32 cellular contexts compared by ENCODE assay signal in the genomic region with DNA sequence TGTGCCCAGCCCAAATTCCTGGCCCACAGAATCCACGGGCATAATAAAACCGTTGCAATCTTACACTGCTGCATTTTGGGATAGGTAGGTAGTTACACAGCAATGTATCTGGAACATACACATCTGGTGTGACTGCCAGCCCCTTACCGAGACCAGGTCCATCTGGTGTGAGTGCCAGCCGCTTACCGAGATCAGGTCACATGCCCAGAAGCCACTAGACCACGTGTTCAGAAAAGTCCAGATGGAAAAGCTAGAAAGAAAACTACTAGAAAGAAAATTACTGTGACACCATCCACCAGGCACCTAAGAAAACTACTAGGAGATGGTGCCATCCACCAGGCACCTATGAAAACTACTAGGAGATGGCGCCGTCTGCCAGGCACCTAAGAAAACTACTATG. TPM values are rescaled to one million over a fixed set of nuclear protein-coding genes. Genes with fewer than 3 reads are reported as not detected.
DNase-seq lines count a peak whose midpoint lies in the region; ATAC-seq and TF ChIP-seq lines count a peak whose summit lies in the region.
"Had no signal": no experiment of that assay in that cellular context is flagged by ENCODE, and none has a peak within 500 bp of the region (broad histone marks: within the 10 kb centered on the region; RNA-seq: fewer than 3 reads in every experiment).

No MANE protein-coding gene starts in this region.

- no peaks in the 10 kb centered on the region for H3K9me2 ChIP-seq in OCI-LY7 (ENCODE audit: insufficient read depth, low read length)

- H2AFZ ChIP-seq in H9 (ENCODE audit: low read length): no peak overlapping the region
- H2AFZ ChIP-seq in OCI-LY7 (ENCODE audit: low read length): no peak overlapping the region
- H2AFZ ChIP-seq: hepatocyte, parathyroid adenoma had no signal

- no peak overlapping the region for H2BK20ac ChIP-seq in H9 (ENCODE audit: low read depth, low read length, poor library complexity, severe bottlenecking)

- no peaks in the 10 kb centered on the region for H3K79me1 ChIP-seq in H9 (ENCODE audit: insufficient read depth, low read depth, low read length, poor library complexity, severe bottlenecking)

- H3K23me2 ChIP-seq in H9 (ENCODE audit: insufficient read length, low read depth, low read length, poor library complexity, severe bottlenecking): no peaks in the 10 kb centered on the region

- H4K5ac ChIP-seq in H9 (ENCODE audit: insufficient read length, low read depth, low read length): no peak overlapping the region

- H2AK5ac ChIP-seq in H9 (ENCODE audit: insufficient read length, low read length): no peak overlapping the region

- peak overlapping the region; percentile 66 for H3K27ac Mint-ChIP-seq in activated naive CD4-positive, alpha-beta T cell treated with anti-CD3 and anti-CD28 coated beads, Interleukin-2, amount 50 U/mL, for 24 hours
- H3K27ac Mint-ChIP-seq in activated naive CD4-positive, alpha-beta T cell treated with anti-CD3 and anti-CD28 coated beads for 36 hours: no peak overlapping the region
- H3K27ac Mint-ChIP-seq in H9: no peak overlapping the region
- peak overlapping the region; percentile 89 to 95 (median 92) for H3K27ac Mint-ChIP-seq in immature natural killer cell
- H3K27ac Mint-ChIP-seq: HFFc6 had no signal

- no peak overlapping the region for H3K4ac ChIP-seq in H9 (ENCODE audit: low read depth, low read length)

- no peak overlapping the region for H2BK120ac ChIP-seq in H9 (ENCODE audit: low read depth, low read length, poor library complexity, severe bottlenecking)

- H3K79me2 ChIP-seq in H9 (ENCODE audit: insufficient read depth, low read length): no peaks in the 10 kb centered on the region
- H3K79me2 ChIP-seq in OCI-LY7 (ENCODE audit: insufficient read depth, low read depth, low read length): no peaks in the 10 kb centered on the region
- H3K79me2 ChIP-seq: hepatocyte, parathyroid adenoma had no signal

- no peak overlapping the region for H2BK12ac ChIP-seq in H9 (ENCODE audit: insufficient read length, low read depth, low read length)

- H4K91ac ChIP-seq in H9 (ENCODE audit: insufficient read length, low read depth, low read length): no peak overlapping the region

- H3K4me1 ChIP-seq in H9 (ENCODE audit: insufficient read depth, low read length) (no peaks in the 10 kb centered on the region), OCI-LY7 (ENCODE audit: insufficient read depth, low read length, poor library complexity, severe bottlenecking) (no peaks in the 10 kb centered on the region)
- H3K4me1 ChIP-seq: colonic mucosa, parathyroid adenoma, SJCRH30, thyroid gland, uterus had no signal

- CTCF ChIA-PET in activated naive CD4-positive, alpha-beta T cell treated with anti-CD3 and anti-CD28 coated beads for 36 hours (lab: Charles Lee): interaction anchor here (1.2 kb wide), 1 partner anchor 52 kb away, joined by 4 read pairs; no protein-coding TSS in a partner anchor
- CTCF ChIA-PET in OCI-LY7 (lab: Charles Lee; ENCODE audit: unreplicated experiment): no interaction called here

- H2BK5ac ChIP-seq in H9 (ENCODE audit: insufficient read length, low read length): no peak overlapping the region

- H3K18ac ChIP-seq in H9 (ENCODE audit: insufficient read length, low read depth, low read length): no peak overlapping the region

- H2BK15ac ChIP-seq in H9 (ENCODE audit: low read depth, low read length): no peak overlapping the region

- H4K8ac ChIP-seq in H9 (replicated peaks; ENCODE audit: insufficient read length, low read depth, low read length): no peak overlapping the region

- H3K4me3 ChIP-seq in OCI-LY7 (ENCODE audit: low read depth, low read length, poor library complexity, severe bottlenecking): no peak overlapping the region
- H3K4me3 ChIP-seq: BLaER1, cardiac muscle cell, colonic mucosa, hepatocyte, K562, lung, SJCRH30, thyroid gland, uterus had no signal

- peaks cover 92% of the 10 kb centered on the region for H3K4me1 Mint-ChIP-seq in activated naive CD4-positive, alpha-beta T cell treated with anti-CD3 and anti-CD28 coated beads, Interleukin-2, amount 50 U/mL, for 24 hours
- H3K4me1 Mint-ChIP-seq in activated naive CD4-positive, alpha-beta T cell treated with anti-CD3 and anti-CD28 coated beads for 36 hours (ENCODE audit: low read depth): peaks cover 76% of the 10 kb centered on the region
- H3K4me1 Mint-ChIP-seq in H9 (peaks cover under 1 to 3% of the 10 kb centered on the region in 2 experiments; a peak in 3 of 4 replicates), immature natural killer cell (peaks cover 78 to 93% of the 10 kb centered on the region in 2 donors)

- no peak overlapping the region for H3K14ac ChIP-seq in H9 (ENCODE audit: insufficient read depth, low read length)

- H4K20me1 ChIP-seq in H9 (ENCODE audit: control insufficient read depth, insufficient read depth, insufficient read length) (no peaks in the 10 kb centered on the region), OCI-LY7 (ENCODE audit: insufficient read depth, low read length) (no peaks in the 10 kb centered on the region)

- H3K9ac ChIP-seq in H9 (ENCODE audit: extremely low read depth, insufficient read length, low read length): no peak overlapping the region
- H3K9ac ChIP-seq: BLaER1, parathyroid adenoma had no signal

- H3K27ac ChIP-seq in H9 (ENCODE audit: insufficient read length, low read depth, low read length) (no peak overlapping the region), OCI-LY7 (ENCODE audit: low read depth, low read length, poor library complexity, severe bottlenecking) (no peak overlapping the region)
- H3K27ac ChIP-seq: BLaER1, cardiac muscle cell, colonic mucosa, epithelial cell of prostate, hepatocyte, parathyroid adenoma, SJCRH30, thyroid gland, uterus, WERI-Rb-1 had no signal

- peaks cover 24% of the 10 kb centered on the region for H3K36me3 Mint-ChIP-seq in activated naive CD4-positive, alpha-beta T cell treated with anti-CD3 and anti-CD28 coated beads, Interleukin-2, amount 50 U/mL, for 24 hours
- H3K36me3 Mint-ChIP-seq in activated naive CD4-positive, alpha-beta T cell treated with anti-CD3 and anti-CD28 coated beads for 36 hours (ENCODE audit: low read depth): peaks cover 23% of the 10 kb centered on the region
- H3K36me3 Mint-ChIP-seq in H9 (ENCODE audit: insufficient read depth in 1 of 3, low read depth in 3 of 3): no peaks in the 10 kb centered on the region; a peak in 2 of 7 replicates
- H3K36me3 Mint-ChIP-seq in immature natural killer cell: peaks cover 9 to 36% (median 16%) of the 10 kb centered on the region in 3 donors

- no peak overlapping the region for H3K56ac ChIP-seq in H9 (ENCODE audit: insufficient read length, low read depth, low read length)

- no peak overlapping the region for H3K23ac ChIP-seq in H9 (ENCODE audit: insufficient read length, low read depth, low read length)

- H3K27me3 Mint-ChIP-seq in activated naive CD4-positive, alpha-beta T cell treated with anti-CD3 and anti-CD28 coated beads, Interleukin-2, amount 50 U/mL, for 24 hours: no peaks in the 10 kb centered on the region
- no peaks in the 10 kb centered on the region for H3K27me3 Mint-ChIP-seq in activated naive CD4-positive, alpha-beta T cell treated with anti-CD3 and anti-CD28 coated beads for 36 hours (ENCODE audit: low read depth)
- H3K27me3 Mint-ChIP-seq in H9 (ENCODE audit: low read depth) (peaks cover 20% of the 10 kb centered on the region), immature natural killer cell (ENCODE audit: low read depth in 3 of 3) (peaks cover 0 to 7% (median 2%) of the 10 kb centered on the region in 3 donors)

- ATAC-seq in HG02973 (IDR thresholded peaks at IDR 0.05; ENCODE audit: unreplicated experiment): no peak
- no peak for ATAC-seq in HG03520 (IDR thresholded peaks at IDR 0.05; ENCODE audit: unreplicated experiment)
- ATAC-seq: activated naive CD4-positive, alpha-beta T cell treated with anti-CD3 and anti-CD28 coated beads, Interleukin-2, amount 50 U/mL, for 72 hours; K562 had no signal

- no peak for DNase-seq in activated naive CD4-positive, alpha-beta T cell treated with anti-CD3 and anti-CD28 coated beads for 36 hours
- peak; percentile 22 for DNase-seq in H9
- DNase-seq in immature natural killer cell: no peak
- no peak for DNase-seq in OCI-LY7 (ENCODE audit: low spot score)
- DNase-seq: colonic mucosa; effector CD8-positive, alpha-beta T cell; GOT3; HFFc6; NCI-H1048; NCI-H1694; NCI-H510A; SJCRH30; small intestine; SW 1271; thyroid gland; uterus; WERI-Rb-1 had no signal

- H3K27me3 ChIP-seq in H9 (ENCODE audit: insufficient read depth, low read length): no peaks in the 10 kb centered on the region
- H3K27me3 ChIP-seq: BLaER1, cardiac muscle cell, colonic mucosa, SJCRH30, thyroid gland, uterus had no signal

- H3K4me3 Mint-ChIP-seq in activated naive CD4-positive, alpha-beta T cell treated with anti-CD3 and anti-CD28 coated beads, Interleukin-2, amount 50 U/mL, for 24 hours: no peak overlapping the region
- no peak overlapping the region for H3K4me3 Mint-ChIP-seq in activated naive CD4-positive, alpha-beta T cell treated with anti-CD3 and anti-CD28 coated beads for 36 hours
- H3K4me3 Mint-ChIP-seq in H9: no peak overlapping the region
- peak overlapping the region; percentile 33 to 72 (median 65) for H3K4me3 Mint-ChIP-seq in immature natural killer cell
- H3K4me3 Mint-ChIP-seq: activated T-helper 1 cell treated with anti-CD3 and anti-CD28 coated beads, Interleukin-12 subunit alpha, Interleukin-12 subunit beta, Interleukin-2, Interleukin-4 antibody, amounts not matched to agents 30 ng/mL and 10 ng/mL and 1 ng/mL, durations not matched to agents 14 hours and 24 hours and 36 hours; HFFc6; neural crest cell had no signal

- no peaks in the 10 kb centered on the region for H3K9me3 ChIP-seq in H9 (ENCODE audit: control insufficient read depth, low read depth, low read length)
- no peaks in the 10 kb centered on the region for H3K9me3 ChIP-seq in OCI-LY7 (ENCODE audit: low read length)
- H3K9me3 ChIP-seq: colonic mucosa, SJCRH30, thyroid gland, uterus had no signal

- H3K4me2 ChIP-seq in H9 (ENCODE audit: insufficient read depth, insufficient read length, low read length) (no peak overlapping the region), OCI-LY7 (ENCODE audit: low read length) (no peak overlapping the region)
- H3K4me2 ChIP-seq: BLaER1, hepatocyte had no signal

- H3K9me3 Mint-ChIP-seq in activated naive CD4-positive, alpha-beta T cell treated with anti-CD3 and anti-CD28 coated beads, Interleukin-2, amount 50 U/mL, for 24 hours: peaks cover 5% of the 10 kb centered on the region
- peaks cover 13% of the 10 kb centered on the region for H3K9me3 Mint-ChIP-seq in activated naive CD4-positive, alpha-beta T cell treated with anti-CD3 and anti-CD28 coated beads for 36 hours
- H3K9me3 Mint-ChIP-seq in H9 (peaks cover 0 to 4% of the 10 kb centered on the region in 2 experiments; a peak in 2 of 5 replicates), immature natural killer cell (no peaks in the 10 kb centered on the region)

- no peak for TF ChIP-seq CTCF in H9 (conservative IDR thresholded peaks at IDR 0.05)
- no peak for TF ChIP-seq CTCF in OCI-LY7 (conservative IDR thresholded peaks at IDR 0.05; ENCODE audit: low read length)

- intact Hi-C loops in activated naive CD4-positive, alpha-beta T cell treated with anti-CD3 and anti-CD28 coated beads for 36 hours (cut with micrococcal nuclease): loop anchor here (5.0 kb wide), 2 partner anchors 89 to 564 kb away; a partner anchor contains a TSS
- intact Hi-C loops in OCI-LY7 (cut with micrococcal nuclease; ENCODE audit: unreplicated experiment): no loop called here

- BruUV-seq in OCI-LY7 (replicated peaks; lab: Mats Ljungman, UMichigan): no TSS peak

- no peaks in the 10 kb centered on the region for H3K36me3 ChIP-seq in OCI-LY7 (ENCODE audit: insufficient read depth, low read length)
- H3K36me3 ChIP-seq: cardiac muscle cell, colonic mucosa, SJCRH30, thyroid gland, uterus, WERI-Rb-1 had no signal

- H3T11ph ChIP-seq in H9 (ENCODE audit: low read length): no peak overlapping the region

- no CpG with 5 or more reads among the region's 8 CpGs for WGBS in H9 (ENCODE audit: extremely low coverage, insufficient read length, low lambda C conversion rate)

- POLR2A ChIA-PET in OCI-LY7 (lab: Charles Lee): no interaction called here

RNA-seq across cellular contexts. Expression of a gene that starts 19.4 kb away (rescaled TPM):
- 10 to 100 TPM; 15.9 to 18.1 TPM for total RNA-seq in activated naive CD4-positive, alpha-beta T cell treated with anti-CD3 and anti-CD28 coated beads for 36 hours
- 1.4 and 1.7 TPM in 2 replicates for total RNA-seq in H9 (2021)
- 10 to 100 TPM; 26.7 to 90.9 (median 28.9) TPM for polyA plus RNA-seq in immature natural killer cell
- 0.76 and 1.2 TPM in 2 replicates for total RNA-seq in OCI-LY7 (2014; rRNA removed; shearing (Covaris generic))
- 0.68 and 1.5 TPM in 2 replicates for total RNA-seq in OCI-LY7 (2022)
- total RNA-seq: HFFc6, HT1080, SJCRH30 had no signal
- polyA plus RNA-seq: AG04450, hepatocyte had no signal

Comparison
In these comparisons a context has a peak if more than half of its experiments do, and no peak if none do; other contexts are left out.
1. H3K27ac Mint-ChIP-seq: peak in activated naive CD4-positive, alpha-beta T cell treated with anti-CD3 and anti-CD28 coated beads, Interleukin-2, amount 50 U/mL, for 24 hours (single experiment) and immature natural killer cell (6 of 6); none in activated naive CD4-positive, alpha-beta T cell treated with anti-CD3 and anti-CD28 coated beads for 36 hours (single experiment) and H9 (0 of 3).
2. H3K4me3 Mint-ChIP-seq: peak in immature natural killer cell (5 of 5); none in activated naive CD4-positive, alpha-beta T cell treated with anti-CD3 and anti-CD28 coated beads, Interleukin-2, amount 50 U/mL, for 24 hours (single experiment), activated naive CD4-positive, alpha-beta T cell treated with anti-CD3 and anti-CD28 coated beads for 36 hours (single experiment) and H9 (0 of 2).